Comparison of ENCODE assay signal across 1 cellular context in genomic region chr3:11134794-11135193, GRCh38.
TF ChIP-seq lines count a peak whose summit lies in the region.

No MANE protein-coding gene starts in this region.

TF ChIP-seq in HepG2, 621 proteins besides CTCF, POLR2A, EP300 and RAD21:
- no peak for TF ChIP-seq ZBTB43 (CRISPR knock-in tag; conservative IDR thresholded peaks at IDR 0.05)
- 0 out of 2 replicates have a peak, but pooled peaks have one; percentile 9 for TF ChIP-seq CEBPB (IDR thresholded peaks at IDR 0.05; ENCODE audit: borderline replicate concordance, low read depth, low read length)
TF ChIP-seq in HepG2: peak in this region for 1.
